In genomic region chr2:82339805-82340204, GRCh38 we compare ENCODE assay signal across 20 cellular contexts.
"Had no signal": no experiment of that assay in that cellular context is flagged by ENCODE, and none has a peak within 500 bp of the region (broad histone marks: within the 10 kb centered on the region; RNA-seq: fewer than 3 reads in every experiment).

No MANE protein-coding gene starts in this region.

- H3K4me3 Mint-ChIP-seq: immature natural killer cell, mesothelial cell of epicardium had no signal

- H3K36me3 ChIP-seq: esophagus muscularis mucosa, gastroesophageal sphincter, heart left ventricle, lower lobe of right lung had no signal

- H3K9me3 Mint-ChIP-seq: mesothelial cell of epicardium had no signal

- H3K27me3 ChIP-seq: dorsolateral prefrontal cortex, esophagus muscularis mucosa, foreskin keratinocyte, gastroesophageal sphincter, heart left ventricle, hepatocyte had no signal

- H3K9me3 ChIP-seq: gastroesophageal sphincter, heart left ventricle, lower lobe of right lung, mucosa of descending colon had no signal

- H3K27ac Mint-ChIP-seq: immature natural killer cell, mesothelial cell of epicardium had no signal

- H3K4me1 Mint-ChIP-seq: immature natural killer cell had no signal

- H3K79me2 ChIP-seq: hepatocyte had no signal

- DNase-seq: dermis blood vessel endothelial cell; dorsolateral prefrontal cortex; effector CD4-positive, alpha-beta T cell; effector memory CD4-positive, alpha-beta T cell; foreskin keratinocyte; heart left ventricle; hypothalamus; immature natural killer cell; kidney; kidney glomerular epithelial cell; left colon; left ventricle myocardium superior; lower lobe of right lung; mucosa of descending colon had no signal

- H3K27ac ChIP-seq: coronary artery, dorsolateral prefrontal cortex, esophagus muscularis mucosa, foreskin keratinocyte, gastroesophageal sphincter, heart left ventricle, hepatocyte, lower lobe of right lung had no signal

- H3K4me2 ChIP-seq: hepatocyte had no signal

- H3K4me1 ChIP-seq: esophagus muscularis mucosa, foreskin keratinocyte, gastroesophageal sphincter, heart left ventricle, lower lobe of right lung had no signal

- FAIRE-seq: endothelial cell of umbilical vein had no signal

- ATAC-seq: foreskin keratinocyte, gastroesophageal sphincter, heart left ventricle, left colon, left ventricle myocardium superior, lower lobe of right lung, mucosa of descending colon had no signal

- H3K36me3 Mint-ChIP-seq: immature natural killer cell, mesothelial cell of epicardium had no signal

- H3K4me3 ChIP-seq: coronary artery, dorsolateral prefrontal cortex, esophagus muscularis mucosa, gastroesophageal sphincter, heart left ventricle, hepatocyte, lower lobe of right lung, mucosa of descending colon had no signal
